ENCODE assay signal across 9 cellular contexts in the genomic region with DNA sequence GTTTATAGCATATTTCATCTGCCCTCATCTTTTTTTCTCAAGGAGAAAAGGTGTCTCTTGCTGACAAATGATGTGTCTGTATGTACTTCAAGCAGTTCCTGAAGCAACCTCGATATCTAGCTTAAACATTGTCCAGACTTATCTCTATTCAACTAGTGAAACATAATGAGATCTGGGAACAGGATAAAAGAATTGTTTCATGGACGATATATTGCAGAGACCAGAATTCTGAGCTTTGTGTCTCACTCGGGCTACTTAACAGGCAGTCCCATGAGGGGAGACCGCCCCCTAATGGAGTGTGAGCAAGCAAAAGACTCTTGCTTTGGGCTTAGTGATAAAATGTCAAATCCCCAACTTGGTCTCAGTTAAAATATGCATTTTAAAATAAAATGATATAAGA.
A peak's percentile ranks its signal among the peaks of the same experiment; 100 is the strongest.
DNase-seq lines count a peak whose midpoint lies in the region; ATAC-seq and TF ChIP-seq lines count a peak whose summit lies in the region.
"Had no signal": no experiment of that assay in that cellular context is flagged by ENCODE, and none has a peak within 500 bp of the region (broad histone marks: within the 10 kb centered on the region; RNA-seq: fewer than 3 reads in every experiment).

No MANE protein-coding gene starts in this region.

- H3K27ac Mint-ChIP-seq in chondrocyte (ENCODE audit: unreplicated experiment), result peak overlapping the region; percentile 9

- DNase-seq in NCI-H510A treated with DMSO at 0.1 percent for 48 hours (lab: John Stamatoyannopoulos, UW), result peak; percentile 25
- DNase-seq in NCI-H510A (lab: John Stamatoyannopoulos, UW), result no peak
- peak; percentile 66 for DNase-seq in NCI-H2227 (lab: John Stamatoyannopoulos, UW; ENCODE audit: unreplicated experiment)
- DNase-seq in chondrocyte (ENCODE audit: low spot score), result no peak
- DNase-seq in retina, result peak; percentile 64
- no peak for DNase-seq in stimulated activated CD4-positive, alpha-beta T cell treated with anti-CD3 and anti-CD28 coated beads, Interleukin-4, amount 100 ng/mL, for 24 hours
- DNase-seq: activated effector memory CD4-positive, alpha-beta T cell treated with anti-CD3 and anti-CD28 coated beads, Interleukin-2, amount 50 U/mL, for 16 hours had no signal

- no peak for ATAC-seq in HG02610 (IDR thresholded peaks at IDR 0.05; ENCODE audit: unreplicated experiment)
- no peak for ATAC-seq in GM19035 (IDR thresholded peaks at IDR 0.05; ENCODE audit: unreplicated experiment)

- peaks cover 18% of the 10 kb centered on the region for H3K4me1 Mint-ChIP-seq in chondrocyte (ENCODE audit: low read depth)

- H3K27me3 Mint-ChIP-seq in chondrocyte (ENCODE audit: low read depth), result no peaks in the 10 kb centered on the region

- peaks cover 4% of the 10 kb centered on the region for H3K9me3 Mint-ChIP-seq in chondrocyte (ENCODE audit: low read depth)

- no peak overlapping the region for H3K4me3 Mint-ChIP-seq in chondrocyte (ENCODE audit: unreplicated experiment)

- TF ChIP-seq CTCF in chondrocyte (IDR thresholded peaks at IDR 0.05), result peak; percentile 93

- no peaks in the 10 kb centered on the region for H3K36me3 Mint-ChIP-seq in chondrocyte (ENCODE audit: low read depth)

Comparison
In these comparisons a context has a peak if more than half of its experiments do, and no peak if none do; other contexts are left out.
1. DNase-seq: peak in NCI-H510A treated with DMSO at 0.1 percent for 48 hours (single experiment), NCI-H2227 (single experiment) and retina (single experiment); none in NCI-H510A (single experiment), chondrocyte (single experiment) and stimulated activated CD4-positive, alpha-beta T cell treated with anti-CD3 and anti-CD28 coated beads, Interleukin-4, amount 100 ng/mL, for 24 hours (single experiment).